1 cellular context compared by ENCODE assay signal in genomic region chr5:140299056-140299455, GRCh38.
TF ChIP-seq lines count a peak whose summit lies in the region.

No MANE protein-coding gene starts in this region.

TF ChIP-seq in HCT116, 20 proteins besides CTCF, POLR2A, EP300 and RAD21 (continued from another document):
- TF ChIP-seq ZBTB33 (IDR thresholded peaks at IDR 0.05; ENCODE audit: extremely low read depth, insufficient replicate concordance, low read length), result no peak
- no peak for TF ChIP-seq ELF1 (IDR thresholded peaks at IDR 0.05; ENCODE audit: borderline replicate concordance, low read depth)
